In the genomic region with DNA sequence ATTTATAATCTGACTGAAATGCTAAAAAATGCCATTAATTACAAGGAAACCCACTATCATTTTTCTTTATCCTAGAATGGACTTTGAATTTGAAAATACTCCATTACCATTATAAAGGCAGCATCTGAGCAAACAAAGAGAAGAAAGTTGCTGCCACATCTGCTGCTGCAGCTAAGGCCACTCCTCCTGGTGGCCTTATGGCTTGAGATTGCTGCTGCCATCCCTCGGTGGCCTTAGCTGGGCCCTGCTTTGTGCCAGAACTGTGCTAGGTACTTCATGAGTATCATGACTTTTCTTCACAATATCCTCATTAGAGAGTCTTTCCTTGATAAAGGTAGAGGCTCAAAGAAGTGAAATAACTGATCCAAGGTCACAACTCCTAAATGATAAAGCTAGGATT, we compare ENCODE assay signal across 34 cellular contexts.
"Had no signal": no experiment of that assay in that cellular context is flagged by ENCODE, and none has a peak within 500 bp of the region (broad histone marks: within the 10 kb centered on the region; RNA-seq: fewer than 3 reads in every experiment).

No MANE protein-coding gene starts in this region.

- H3K27me3 Mint-ChIP-seq: activated CD4-positive, alpha-beta memory T cell treated with anti-CD3 and anti-CD28 coated beads, Interleukin-2, amount 10 ng/mL, durations not matched to agents 7 days and 5 days; activated CD4-positive, alpha-beta T cell treated with anti-CD3 and anti-CD28 coated beads for 36 hours; activated CD4-positive, alpha-beta T cell treated with anti-CD3 and anti-CD28 coated beads, Interleukin-2, amount 10 ng/mL, durations not matched to agents 7 days and 5 days; activated CD8-positive, alpha-beta memory T cell treated with anti-CD3 and anti-CD28 coated beads, Interleukin-2, amount 10 ng/mL, durations not matched to agents 7 days and 5 days; activated naive CD8-positive, alpha-beta T cell treated with anti-CD3 and anti-CD28 coated beads for 36 hours; activated T-cell treated with anti-CD3 and anti-CD28 coated beads, Interleukin-2, amount 50 U/mL, for 24 hours; brain had no signal

- ATAC-seq: activated CD4-positive, alpha-beta T cell treated with anti-CD3 and anti-CD28 coated beads for 36 hours; activated CD4-positive, CD25-positive, alpha-beta regulatory T cell treated with anti-CD3 and anti-CD28 coated beads, Interleukin-2, amount 50 U/mL, for 24 hours; activated CD8-positive, alpha-beta memory T cell treated with anti-CD3 and anti-CD28 coated beads, Interleukin-2, amount 10 ng/mL, durations not matched to agents 7 days and 5 days; activated CD8-positive, alpha-beta T cell treated with anti-CD3 and anti-CD28 coated beads, Interleukin-2, amount 10 ng/mL, durations not matched to agents 7 days and 5 days; activated naive CD4-positive, alpha-beta T cell treated with anti-CD3 and anti-CD28 coated beads, Interleukin-2, amount 50 U/mL, for 72 hours had no signal

- DNase-seq: activated CD4-positive, alpha-beta memory T cell treated with anti-CD3 and anti-CD28 coated beads, Interleukin-2, amount 10 ng/mL, durations not matched to agents 7 days and 5 days; activated CD4-positive, alpha-beta T cell treated with anti-CD3 and anti-CD28 coated beads for 1 hour; activated CD4-positive, alpha-beta T cell treated with anti-CD3 and anti-CD28 coated beads for 36 hours; activated CD4-positive, alpha-beta T cell treated with anti-CD3 and anti-CD28 coated beads for 48 hours; activated CD4-positive, alpha-beta T cell treated with anti-CD3 and anti-CD28 coated beads, Interleukin-2, amount 10 ng/mL, durations not matched to agents 7 days and 5 days; activated CD4-positive, alpha-beta T cell treated with anti-CD3 and anti-CD28 coated beads, Interleukin-2, amount 50 U/mL, for 48 hours; activated CD4-positive, CD25-positive, alpha-beta regulatory T cell; activated CD8-positive, alpha-beta memory T cell treated with anti-CD3 and anti-CD28 coated beads for 24 hours; activated CD8-positive, alpha-beta memory T cell treated with anti-CD3 and anti-CD28 coated beads, Interleukin-2, amount 10 ng/mL, durations not matched to agents 7 days and 5 days; activated CD8-positive, alpha-beta memory T cell treated with anti-CD3 and anti-CD28 coated beads, Interleukin-2, amount 50 U/mL, for 48 hours; activated CD8-positive, alpha-beta T cell treated with anti-CD3 and anti-CD28 coated beads, Interleukin-2, amount 10 ng/mL, durations not matched to agents 7 days and 5 days; activated effector memory CD4-positive, alpha-beta T cell treated with Interleukin-2 at 50 U/mL for 16 hours; activated gamma-delta T cell treated with Interleukin-2 at 50 U/mL for 16 hours; activated naive CD4-positive, alpha-beta T cell; activated naive CD4-positive, alpha-beta T cell treated with anti-CD3 and anti-CD28 coated beads for 36 hours; activated naive CD4-positive, alpha-beta T cell treated with anti-CD3 and anti-CD28 coated beads, Interleukin-2, amount 50 U/mL, for 16 hours; activated naive CD8-positive, alpha-beta T cell treated with anti-CD3 and anti-CD28 coated beads for 36 hours; activated T-cell treated with anti-CD3 and anti-CD28 coated beads, Interleukin-2, amount 50 U/mL, for 24 hours; activated T-cell treated with anti-CD3 and anti-CD28 coated beads, Interleukin-2, amount 50 U/mL, for 48 hours; adrenal gland; amniotic stem cell; aorta; central memory CD4-positive, alpha-beta T cell; T-helper 1 cell; T-helper 2 cell; T-helper 9 cell had no signal

- H3K4me1 ChIP-seq: adrenal gland had no signal

- H3K4me3 Mint-ChIP-seq: activated CD4-positive, alpha-beta memory T cell treated with anti-CD3 and anti-CD28 coated beads, Interleukin-2, amount 10 ng/mL, durations not matched to agents 7 days and 5 days; activated CD4-positive, alpha-beta T cell treated with anti-CD3 and anti-CD28 coated beads for 36 hours; activated CD4-positive, alpha-beta T cell treated with anti-CD3 and anti-CD28 coated beads, Interleukin-2, amount 10 ng/mL, durations not matched to agents 7 days and 5 days; activated CD8-positive, alpha-beta memory T cell treated with anti-CD3 and anti-CD28 coated beads, Interleukin-2, amount 10 ng/mL, durations not matched to agents 7 days and 5 days; activated CD8-positive, alpha-beta T cell treated with anti-CD3 and anti-CD28 coated beads, Interleukin-2, amount 10 ng/mL, durations not matched to agents 7 days and 5 days; activated naive CD4-positive, alpha-beta T cell treated with anti-CD3 and anti-CD28 coated beads for 36 hours; activated naive CD8-positive, alpha-beta T cell treated with anti-CD3 and anti-CD28 coated beads for 36 hours; activated T-cell treated with anti-CD3 and anti-CD28 coated beads, Interleukin-2, amount 50 U/mL, for 24 hours; brain; T-helper 1 cell treated with Interleukin-12 subunit alpha and Interleukin-12 subunit beta and Interleukin-4 antibody, amounts not matched to agents 30 μg/mL and 1 μg/mL, for 36 hours; T-helper 2 cell treated with Interferon-gamma antibody and Interleukin-4, amounts not matched to agents 5 μg/mL and 100 μg/mL, for 36 hours had no signal

- H3K36me3 Mint-ChIP-seq: activated CD8-positive, alpha-beta memory T cell treated with anti-CD3 and anti-CD28 coated beads, Interleukin-2, amount 10 ng/mL, durations not matched to agents 7 days and 5 days; activated naive CD4-positive, alpha-beta T cell treated with anti-CD3 and anti-CD28 coated beads, Interleukin-2, amount 50 U/mL, for 72 hours; activated naive CD8-positive, alpha-beta T cell treated with anti-CD3 and anti-CD28 coated beads for 36 hours; brain had no signal

- FAIRE-seq: TTC549 had no signal

- H3K9me3 ChIP-seq: adrenal gland had no signal

- H3K27ac Mint-ChIP-seq: activated CD4-positive, alpha-beta memory T cell treated with anti-CD3 and anti-CD28 coated beads, Interleukin-2, amount 10 ng/mL, durations not matched to agents 7 days and 5 days; activated CD4-positive, alpha-beta T cell treated with anti-CD3 and anti-CD28 coated beads for 36 hours; activated CD4-positive, alpha-beta T cell treated with anti-CD3 and anti-CD28 coated beads, Interleukin-2, amount 10 ng/mL, durations not matched to agents 7 days and 5 days; activated CD8-positive, alpha-beta memory T cell treated with anti-CD3 and anti-CD28 coated beads, Interleukin-2, amount 10 ng/mL, durations not matched to agents 7 days and 5 days; activated CD8-positive, alpha-beta T cell treated with anti-CD3 and anti-CD28 coated beads, Interleukin-2, amount 10 ng/mL, durations not matched to agents 7 days and 5 days; activated naive CD4-positive, alpha-beta T cell treated with anti-CD3 and anti-CD28 coated beads for 36 hours; activated naive CD4-positive, alpha-beta T cell treated with anti-CD3 and anti-CD28 coated beads, Interleukin-2, amount 50 U/mL, for 72 hours; activated naive CD8-positive, alpha-beta T cell treated with anti-CD3 and anti-CD28 coated beads for 36 hours; activated T-cell treated with anti-CD3 and anti-CD28 coated beads, Interleukin-2, amount 50 U/mL, for 24 hours; activated T-helper 2 cell treated with anti-CD3 and anti-CD28 coated beads, Interferon-gamma antibody, Interleukin-2, Interleukin-4, amounts not matched to agents 10 μg/mL and 5 μg/mL and 100 μg/mL, durations not matched to agents 14 hours and 24 hours and 36 hours; T-helper 1 cell treated with Interleukin-12 subunit alpha and Interleukin-12 subunit beta and Interleukin-4 antibody, amounts not matched to agents 30 μg/mL and 1 μg/mL, for 36 hours; T-helper 2 cell treated with Interferon-gamma antibody and Interleukin-4, amounts not matched to agents 5 μg/mL and 100 μg/mL, for 36 hours had no signal

- H3K27me3 ChIP-seq: adrenal gland had no signal

- H3K4me3 ChIP-seq: adrenal gland had no signal

- H3K27ac ChIP-seq: adrenal gland, VCaP had no signal

- H3K36me3 ChIP-seq: adrenal gland had no signal

- H3K4me1 Mint-ChIP-seq: activated CD4-positive, alpha-beta memory T cell treated with anti-CD3 and anti-CD28 coated beads, Interleukin-2, amount 10 ng/mL, durations not matched to agents 7 days and 5 days; activated CD4-positive, alpha-beta T cell treated with anti-CD3 and anti-CD28 coated beads for 36 hours; activated CD4-positive, alpha-beta T cell treated with anti-CD3 and anti-CD28 coated beads, Interleukin-2, amount 10 ng/mL, durations not matched to agents 7 days and 5 days; activated CD8-positive, alpha-beta memory T cell treated with anti-CD3 and anti-CD28 coated beads, Interleukin-2, amount 10 ng/mL, durations not matched to agents 7 days and 5 days; activated naive CD8-positive, alpha-beta T cell treated with anti-CD3 and anti-CD28 coated beads for 36 hours had no signal
